ENCODE assay signal across 20 cellular contexts in genomic region chr2:155841442-155841841, GRCh38.
"Had no signal": no experiment of that assay in that cellular context is flagged by ENCODE, and none has a peak within 500 bp of the region (broad histone marks: within the 10 kb centered on the region; RNA-seq: fewer than 3 reads in every experiment).

No MANE protein-coding gene starts in this region.

- H3K4me3 ChIP-seq: gastrocnemius medialis, heart left ventricle, mucosa of descending colon, pancreas, thyroid gland, uterus had no signal

- H3K36me3 ChIP-seq: gastrocnemius medialis, heart left ventricle, pancreas, thyroid gland, uterus had no signal

- H3K4me1 ChIP-seq: gastrocnemius medialis, heart left ventricle, pancreas, thyroid gland, uterus had no signal

- FAIRE-seq: islet of Langerhans, pancreas had no signal

- H3K9me3 ChIP-seq: gastrocnemius medialis, heart left ventricle, mucosa of descending colon, pancreas, thyroid gland, uterus had no signal

- H3K27me3 ChIP-seq: gastrocnemius medialis, heart left ventricle, pancreas, thyroid gland, uterus had no signal

- DNase-seq: activated B cell treated with CpG ODN at 0.5 μM for 24 hours; activated CD4-positive, alpha-beta T cell treated with anti-CD3 and anti-CD28 coated beads for 48 hours; activated CD8-positive, alpha-beta memory T cell treated with anti-CD3 and anti-CD28 coated beads, Interleukin-2, amount 50 U/mL, for 48 hours; activated gamma-delta T cell; activated T-cell treated with anti-CD3 and anti-CD28 coated beads, Interleukin-2, amount 50 U/mL, for 72 hours; amygdala; cerebellar nuclear complex; effector memory CD8-positive, alpha-beta T cell; gastrocnemius medialis; heart left ventricle; mucosa of descending colon; naive thymus-derived CD4-positive, alpha-beta T cell; pancreas; stimulated activated CD4-positive, alpha-beta T cell treated with anti-CD3 and anti-CD28 coated beads, Interleukin-15, amount 100 ng/mL, for 24 hours; stimulated activated CD4-positive, alpha-beta T cell treated with anti-CD3 and anti-CD28 coated beads, Interleukin-4, amount 100 ng/mL, for 1 hour; stimulated activated naive B cell treated with anti-CD40 and anti-IgM and Interleukin-4, amounts not matched to agents 10 μg/mL and 1 μg/mL and 100 μg/mL, for 72 hours; T-helper 17 cell; thyroid gland; uterus had no signal

- H3K27ac ChIP-seq: gastrocnemius medialis, heart left ventricle, pancreas, thyroid gland, uterus had no signal
